Comparison of ENCODE assay signal across 1 cellular context in the genomic region with DNA sequence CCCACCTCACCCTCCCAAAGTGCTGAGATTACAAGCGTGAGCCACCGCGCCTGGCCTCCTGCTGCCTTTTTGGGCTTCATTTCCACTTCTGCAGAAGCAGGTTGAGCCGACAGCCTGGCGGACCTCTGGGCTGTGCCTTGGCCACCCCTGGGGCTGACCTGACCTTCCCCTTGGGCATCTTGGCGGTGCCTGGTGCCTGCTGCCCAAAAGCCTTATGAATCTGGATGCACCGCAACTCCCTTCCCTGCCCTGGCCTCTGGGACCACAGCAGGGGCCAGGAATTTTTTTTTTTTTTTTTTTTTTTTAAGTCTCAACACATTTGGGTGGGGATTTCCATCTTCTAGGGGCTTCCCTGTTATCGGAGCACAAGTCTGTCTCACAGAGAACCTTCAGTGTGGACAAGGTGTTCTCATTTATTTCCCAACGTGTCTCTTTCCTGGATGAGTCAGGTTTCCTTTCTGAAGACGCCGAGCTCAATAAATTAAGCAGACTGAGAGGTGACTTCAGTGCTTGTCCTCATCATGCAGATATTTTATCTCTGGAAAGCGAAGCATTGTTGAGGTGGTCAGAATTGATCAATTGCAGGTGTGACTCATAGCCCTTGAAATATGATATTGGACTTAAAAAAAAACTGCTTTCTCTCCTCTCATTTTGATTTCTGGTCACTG.
TF ChIP-seq lines count a peak whose summit lies in the region.

No MANE protein-coding gene starts in this region.

TF ChIP-seq in SK-N-SH treated with all-trans-retinoic acid at 6 μM for 48 hours, 23 proteins besides CTCF, POLR2A, EP300 and RAD21 (continued from another document):
- TF ChIP-seq, protein P1, sequence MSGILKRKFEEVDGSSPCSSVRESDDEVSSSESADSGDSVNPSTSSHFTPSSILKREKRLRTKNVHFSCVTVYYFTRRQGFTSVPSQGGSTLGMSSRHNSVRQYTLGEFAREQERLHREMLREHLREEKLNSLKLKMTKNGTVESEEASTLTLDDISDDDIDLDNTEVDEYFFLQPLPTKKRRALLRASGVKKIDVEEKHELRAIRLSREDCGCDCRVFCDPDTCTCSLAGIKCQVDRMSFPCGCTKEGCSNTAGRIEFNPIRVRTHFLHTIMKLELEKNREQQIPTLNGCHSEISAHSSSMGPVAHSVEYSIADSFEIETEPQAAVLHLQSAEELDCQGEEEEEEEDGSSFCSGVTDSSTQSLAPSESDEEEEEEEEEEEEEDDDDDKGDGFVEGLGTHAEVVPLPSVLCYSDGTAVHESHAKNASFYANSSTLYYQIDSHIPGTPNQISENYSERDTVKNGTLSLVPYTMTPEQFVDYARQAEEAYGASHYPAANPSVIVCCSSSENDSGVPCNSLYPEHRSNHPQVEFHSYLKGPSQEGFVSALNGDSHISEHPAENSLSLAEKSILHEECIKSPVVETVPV (CRISPR knock-in tag; IDR thresholded peaks at IDR 0.05): no peak
- TF ChIP-seq ZNF565 (CRISPR knock-in tag; conservative IDR thresholded peaks at IDR 0.05; ENCODE audit: low read depth) (no peak), ZC3H10 (CRISPR knock-in tag; IDR thresholded peaks at IDR 0.05) (no peak), ZFP3 (CRISPR knock-in tag; IDR thresholded peaks at IDR 0.05) (no peak), OSR1 (CRISPR knock-in tag; IDR thresholded peaks at IDR 0.05) (no peak), CREB5 (CRISPR knock-in tag; IDR thresholded peaks at IDR 0.05; ENCODE audit: low read depth) (no peak), PPARA (CRISPR knock-in tag; IDR thresholded peaks at IDR 0.05; ENCODE audit: borderline replicate concordance) (no peak), ARNTL (CRISPR knock-in tag; IDR thresholded peaks at IDR 0.05; ENCODE audit: borderline replicate concordance, low read depth) (no peak), ZNF70 (CRISPR knock-in tag; IDR thresholded peaks at IDR 0.05) (no peak), ESRRG (CRISPR knock-in tag; IDR thresholded peaks at IDR 0.05) (no peak)
